8 cellular contexts compared by ENCODE assay signal in genomic region chr1:193406901-193407300, GRCh38.
DNase-seq lines count a peak whose midpoint lies in the region; ATAC-seq and TF ChIP-seq lines count a peak whose summit lies in the region.

No MANE protein-coding gene starts in this region.

- peak; percentile 66 for TF ChIP-seq RAD21 in Ishikawa (IDR thresholded peaks at IDR 0.05; ENCODE audit: low read depth)

- H3K4me3 ChIP-seq in fibroblast of mammary gland (ENCODE audit: control insufficient read depth, low read depth, low read length) (no peak overlapping the region), ovary (no peak overlapping the region)

- 0 to 2% (median 1%) methylated on average over 4 of the region's 4 CpGs for WGBS in ovary, 3 donors

- H3K27me3 ChIP-seq in ovary = no peaks in the 10 kb centered on the region

- no peak for TF ChIP-seq POLR2A in ovary (IDR thresholded peaks at IDR 0.05)

- TF ChIP-seq EP300 in Ishikawa (IDR thresholded peaks at IDR 0.05; ENCODE audit: borderline replicate concordance) (no peak), ovary (IDR thresholded peaks at IDR 0.05) (no peak)

- ATAC-seq in GM21360 (IDR thresholded peaks at IDR 0.05; ENCODE audit: unreplicated experiment) = peak; percentile 76
- ATAC-seq in SK-N-SH treated with all-trans-retinoic acid at 6 μM for 48 hours = peak; percentile 46

- DNase-seq in EH (ENCODE audit: low read depth) (peak; percentile 78), fibroblast of mammary gland (ENCODE audit: low read depth) (peak; percentile 68), ovary (no peak), activated gamma-delta T cell (lab: John Stamatoyannopoulos, UW) (no peak)
- DNase-seq in activated CD4-positive, alpha-beta T cell treated with anti-CD3 and anti-CD28 coated beads, Interleukin-2, amount 50 U/mL, for 48 hours = no peak

- H3K9me3 ChIP-seq in ovary = no peaks in the 10 kb centered on the region

- TF ChIP-seq CTCF in fibroblast of mammary gland (conservative IDR thresholded peaks at IDR 0.05; ENCODE audit: control insufficient read depth, insufficient read depth, low read depth, low read length) = peak; percentile 73
- peak; percentile 46 to 62 (median 57) for TF ChIP-seq CTCF in ovary (IDR thresholded peaks at IDR 0.05)

- H3K27ac ChIP-seq in ovary = no peak overlapping the region

- peaks cover 8% of the 10 kb centered on the region for H3K4me1 ChIP-seq in ovary (ENCODE audit: insufficient read depth)

- H3K36me3 ChIP-seq in ovary = no peaks in the 10 kb centered on the region

- intact Hi-C loops in ovary (cut with DNase I) = no loop called here

TF ChIP-seq in Ishikawa, 13 proteins besides CTCF, POLR2A, EP300 and RAD21:
- TF ChIP-seq TEAD4 (IDR thresholded peaks at IDR 0.05) (peak; percentile 30; the same call in 1 of the 2 replicates), EGR1 (IDR thresholded peaks at IDR 0.05) (no peak)

TF ChIP-seq in SK-N-SH treated with all-trans-retinoic acid at 6 μM for 48 hours, 23 proteins besides CTCF, POLR2A, EP300 and RAD21:
- no peak for TF ChIP-seq BACH2 (CRISPR knock-in tag; IDR thresholded peaks at IDR 0.05; ENCODE audit: borderline replicate concordance)
- no peak for TF ChIP-seq RARB (CRISPR knock-in tag; IDR thresholded peaks at IDR 0.05)
- TF ChIP-seq ISL1 (CRISPR knock-in tag; IDR thresholded peaks at IDR 0.05) = no peak
- TF ChIP-seq, protein P1, sequence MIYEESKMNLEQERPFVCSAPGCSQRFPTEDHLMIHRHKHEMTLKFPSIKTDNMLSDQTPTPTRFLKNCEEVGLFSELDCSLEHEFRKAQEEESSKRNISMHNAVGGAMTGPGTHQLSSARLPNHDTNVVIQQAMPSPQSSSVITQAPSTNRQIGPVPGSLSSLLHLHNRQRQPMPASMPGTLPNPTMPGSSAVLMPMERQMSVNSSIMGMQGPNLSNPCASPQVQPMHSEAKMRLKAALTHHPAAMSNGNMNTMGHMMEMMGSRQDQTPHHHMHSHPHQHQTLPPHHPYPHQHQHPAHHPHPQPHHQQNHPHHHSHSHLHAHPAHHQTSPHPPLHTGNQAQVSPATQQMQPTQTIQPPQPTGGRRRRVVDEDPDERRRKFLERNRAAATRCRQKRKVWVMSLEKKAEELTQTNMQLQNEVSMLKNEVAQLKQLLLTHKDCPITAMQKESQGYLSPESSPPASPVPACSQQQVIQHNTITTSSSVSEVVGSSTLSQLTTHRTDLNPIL (CRISPR knock-in tag; IDR thresholded peaks at IDR 0.05; ENCODE audit: low read depth) = no peak
- no peak for TF ChIP-seq CSRNP3 (CRISPR knock-in tag; IDR thresholded peaks at IDR 0.05)
- TF ChIP-seq TCF4 (CRISPR knock-in tag; IDR thresholded peaks at IDR 0.05; ENCODE audit: borderline replicate concordance) = no peak
- TF ChIP-seq, protein P2, sequence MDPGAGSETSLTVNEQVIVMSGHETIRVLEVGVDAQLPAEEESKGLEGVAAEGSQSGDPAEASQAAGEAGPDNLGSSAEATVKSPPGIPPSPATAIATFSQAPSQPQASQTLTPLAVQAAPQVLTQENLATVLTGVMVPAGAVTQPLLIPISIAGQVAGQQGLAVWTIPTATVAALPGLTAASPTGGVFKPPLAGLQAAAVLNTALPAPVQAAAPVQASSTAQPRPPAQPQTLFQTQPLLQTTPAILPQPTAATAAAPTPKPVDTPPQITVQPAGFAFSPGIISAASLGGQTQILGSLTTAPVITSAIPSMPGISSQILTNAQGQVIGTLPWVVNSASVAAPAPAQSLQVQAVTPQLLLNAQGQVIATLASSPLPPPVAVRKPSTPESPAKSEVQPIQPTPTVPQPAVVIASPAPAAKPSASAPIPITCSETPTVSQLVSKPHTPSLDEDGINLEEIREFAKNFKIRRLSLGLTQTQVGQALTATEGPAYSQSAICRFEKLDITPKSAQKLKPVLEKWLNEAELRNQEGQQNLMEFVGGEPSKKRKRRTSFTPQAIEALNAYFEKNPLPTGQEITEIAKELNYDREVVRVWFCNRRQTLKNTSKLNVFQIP (CRISPR knock-in tag; IDR thresholded peaks at IDR 0.05; ENCODE audit: borderline replicate concordance, low read depth) = no peak
- TF ChIP-seq OSR1 (CRISPR knock-in tag; IDR thresholded peaks at IDR 0.05) = no peak
- no peak for TF ChIP-seq ESRRG (CRISPR knock-in tag; IDR thresholded peaks at IDR 0.05)
- no peak for TF ChIP-seq PPARA (CRISPR knock-in tag; IDR thresholded peaks at IDR 0.05; ENCODE audit: borderline replicate concordance)
- no peak for TF ChIP-seq GLIS3 (CRISPR knock-in tag; IDR thresholded peaks at IDR 0.05)

Comparison
In these comparisons a context has a peak if more than half of its experiments do, and no peak if none do; other contexts are left out.
1. DNase-seq: peak in EH (single experiment) and fibroblast of mammary gland (single experiment); none in ovary (0 of 5), activated CD4-positive, alpha-beta T cell treated with anti-CD3 and anti-CD28 coated beads, Interleukin-2, amount 50 U/mL, for 48 hours (0 of 2) and activated gamma-delta T cell (single experiment).